Comparison of ENCODE assay signal across 36 cellular contexts in the genomic region with DNA sequence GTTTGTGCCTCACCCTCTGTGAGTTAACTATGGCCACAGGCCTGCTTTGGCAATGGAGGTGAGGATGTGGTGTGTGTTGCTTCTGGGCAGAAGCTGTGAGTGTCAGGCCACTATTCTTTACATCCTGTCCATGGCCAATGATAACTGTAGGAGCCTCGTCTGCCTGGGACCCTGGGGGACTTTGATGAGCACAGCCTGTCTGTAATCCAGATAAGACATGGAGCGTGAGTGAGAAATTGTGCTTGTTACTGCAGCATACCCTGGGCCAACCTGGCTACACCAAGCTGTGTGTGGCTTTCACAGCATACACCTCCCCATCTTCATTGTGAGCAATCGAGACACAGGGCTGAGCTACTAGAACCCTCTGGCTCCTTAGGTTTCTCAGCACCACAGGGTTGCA.
"Had no signal": no experiment of that assay in that cellular context is flagged by ENCODE, and none has a peak within 500 bp of the region (broad histone marks: within the 10 kb centered on the region; RNA-seq: fewer than 3 reads in every experiment).

No MANE protein-coding gene starts in this region.

- DNase-seq: activated B cell treated with CpG ODN at 0.5 μM for 24 hours; activated CD4-positive, alpha-beta memory T cell treated with anti-CD3 and anti-CD28 coated beads for 36 hours; activated CD4-positive, alpha-beta T cell treated with anti-CD3 and anti-CD28 coated beads for 4 hours; activated CD4-positive, alpha-beta T cell treated with anti-CD3 and anti-CD28 coated beads, Interleukin-2, amount 10 ng/mL, durations not matched to agents 24 days and 14 days; activated CD4-positive, alpha-beta T cell treated with anti-CD3 and anti-CD28 coated beads, Interleukin-2, amount 50 U/mL, for 1 hour; activated CD4-positive, alpha-beta T cell treated with anti-CD3 and anti-CD28 coated beads, Interleukin-2, amount 50 U/mL, for 4 hours; activated CD4-positive, CD25-positive, alpha-beta regulatory T cell treated with anti-CD3 and anti-CD28 coated beads, Interleukin-2, amount 50 U/mL, for 72 hours; activated CD8-positive, alpha-beta memory T cell treated with anti-CD3 and anti-CD28 coated beads, Interleukin-2, amount 50 U/mL, for 4 hours; activated CD8-positive, alpha-beta T cell treated with anti-CD3 and anti-CD28 coated beads for 36 hours; activated effector memory CD4-positive, alpha-beta T cell treated with anti-CD3 and anti-CD28 coated beads, Interleukin-2, amount 50 U/mL, for 16 hours; activated gamma-delta T cell treated with Interleukin-2 at 50 U/mL for 16 hours; activated naive CD4-positive, alpha-beta T cell; activated naive CD4-positive, alpha-beta T cell treated with anti-CD3 and anti-CD28 coated beads for 36 hours; activated naive CD4-positive, alpha-beta T cell treated with anti-CD3 and anti-CD28 coated beads, Interleukin-2, amount 50 U/mL, for 16 hours; activated naive CD8-positive, alpha-beta T cell treated with anti-CD3 and anti-CD28 coated beads for 36 hours; activated T-cell treated with anti-CD3 and anti-CD28 coated beads for 4 hours; activated T-cell treated with anti-CD3 and anti-CD28 coated beads, Interleukin-2, amount 50 U/mL, for 1 hour; activated T-cell treated with anti-CD3 and anti-CD28 coated beads, Interleukin-2, amount 50 U/mL, for 4 hours; activated T-cell treated with anti-CD3 and anti-CD28 coated beads, Interleukin-2, amount 50 U/mL, for 72 hours; adrenal gland; amniotic stem cell; aorta; body of pancreas; brain microvascular endothelial cell; caudate nucleus; cerebellar nuclear complex; T-helper 1 cell; T-helper 2 cell; T-helper 9 cell had no signal

- H3K27me3 ChIP-seq: body of pancreas, brain microvascular endothelial cell, breast epithelium, cardiac muscle cell had no signal

- H3K27ac ChIP-seq: adrenal gland, body of pancreas, brain microvascular endothelial cell, breast epithelium, cardiac muscle cell, VCaP had no signal

- H3K9me3 ChIP-seq: adrenal gland, body of pancreas, breast epithelium had no signal

- H3K36me3 ChIP-seq: adrenal gland, brain microvascular endothelial cell, breast epithelium, cardiac muscle cell had no signal

- H3K4me3 ChIP-seq: adrenal gland, body of pancreas, breast epithelium, cardiac muscle cell had no signal

- FAIRE-seq: astrocyte, TTC549 had no signal

- H3K4me1 ChIP-seq: adrenal gland, body of pancreas, breast epithelium had no signal

- ATAC-seq: activated CD8-positive, alpha-beta T cell treated with anti-CD3 and anti-CD28 coated beads for 36 hours; activated naive CD4-positive, alpha-beta T cell treated with anti-CD3 and anti-CD28 coated beads, Interleukin-2, amount 50 U/mL, for 72 hours; activated T-cell treated with anti-CD3 and anti-CD28 coated beads, Interleukin-2, amount 50 U/mL, for 4 hours; activated T-cell treated with anti-CD3 and anti-CD28 coated beads, Interleukin-2, amount 50 U/mL, for 72 hours; activated T-helper 17 cell treated with anti-CD3 and anti-CD28 coated beads, Interleukin-2, amount 50 U/mL, for 72 hours; body of pancreas had no signal
